1 cellular context compared by ENCODE assay signal in genomic region chr1:26786437-26787380, GRCh38.
TF ChIP-seq lines count a peak whose summit lies in the region.

No MANE protein-coding gene starts in this region.

TF ChIP-seq in GM23338, 12 proteins besides CTCF, POLR2A, EP300 and RAD21:
- TF ChIP-seq ZNF462 (CRISPR knock-in tag; IDR thresholded peaks at IDR 0.05), result no peak
- no peak for TF ChIP-seq EZH2 (IDR thresholded peaks at IDR 0.05; ENCODE audit: low read depth, unreplicated experiment)
- no peak for TF ChIP-seq EZH2phosphoT487 (IDR thresholded peaks at IDR 0.05; ENCODE audit: unreplicated experiment)
- no peak for TF ChIP-seq ZNF114 (CRISPR knock-in tag; IDR thresholded peaks at IDR 0.05)
- TF ChIP-seq CREB1 (CRISPR knock-in tag; IDR thresholded peaks at IDR 0.05; ENCODE audit: low read depth), result no peak
- TF ChIP-seq POLR2AphosphoS5 (IDR thresholded peaks at IDR 0.05; ENCODE audit: low read depth), result peak; percentile 59
- no peak for TF ChIP-seq REST (IDR thresholded peaks at IDR 0.05; ENCODE audit: unreplicated experiment)
